In genomic region chrX:81377329-81377728, GRCh38 we compare ENCODE assay signal across 8 cellular contexts.
DNase-seq lines count a peak whose midpoint lies in the region; ATAC-seq and TF ChIP-seq lines count a peak whose summit lies in the region.

No MANE protein-coding gene starts in this region.

- in situ Hi-C loops in transverse colon (cut with MboI; ENCODE audit: low pct_ligation_motif_present in 1 of 4, low pct_unique_long_range_greater_than_20kb in 1 of 4, low sequenced_read_pairs in 3 of 4): loop anchor here in 2 of 4 donors (25.0 kb wide), 1 partner anchor 190 kb away; no protein-coding TSS in a partner anchor

- H3K4me3 ChIP-seq in transverse colon: no peak overlapping the region

- no peaks in the 10 kb centered on the region for H3K27me3 ChIP-seq in foreskin keratinocyte
- no peaks in the 10 kb centered on the region for H3K27me3 ChIP-seq in transverse colon

- WGBS in transverse colon (ENCODE audit: low coverage in 1 of 2), 2 donors: 15 to 29% methylated on average over 2 of the region's 2 CpGs

- no peak for TF ChIP-seq EP300 in transverse colon (IDR thresholded peaks at IDR 0.05; ENCODE audit: low read depth)

- no peak for TF ChIP-seq POLR2A in transverse colon (IDR thresholded peaks at IDR 0.05)

- DNase-seq in NOMO-1 treated with DMSO at 0.1 percent for 48 hours (lab: John Stamatoyannopoulos, UW; ENCODE audit: unreplicated experiment): peak; percentile 7
- DNase-seq in NOMO-1 treated with dmso at 0.1 percent for 144 hours (lab: John Stamatoyannopoulos, UW; ENCODE audit: unreplicated experiment): no peak
- DNase-seq in RKO (ENCODE audit: low spot score): peak; percentile 47
- DNase-seq in foreskin keratinocyte: peak in 1 of 2 donors; percentile 8
- no peak for DNase-seq in transverse colon
- DNase-seq in activated CD4-positive, alpha-beta T cell treated with anti-CD3 and anti-CD28 coated beads, Interleukin-2, amount 50 U/mL, for 48 hours: no peak
- DNase-seq in Right ventricle myocardium superior: no peak

- no peaks in the 10 kb centered on the region for H3K36me3 ChIP-seq in transverse colon

- H3K4me1 ChIP-seq in foreskin keratinocyte (no peaks in the 10 kb centered on the region), transverse colon (no peaks in the 10 kb centered on the region)

- ATAC-seq in foreskin keratinocyte: no peak
- ATAC-seq in Right ventricle myocardium superior (ENCODE audit: poor library complexity): no peak
- ATAC-seq in GM19035 (IDR thresholded peaks at IDR 0.05; ENCODE audit: unreplicated experiment): no peak

- TF ChIP-seq CTCF in foreskin keratinocyte (conservative IDR thresholded peaks at IDR 0.05) (peak; percentile 62), transverse colon (IDR thresholded peaks at IDR 0.05) (peak; percentile 35 to 55 (median 42))

- intact Hi-C loops in transverse colon (cut with DNase I; ENCODE audit: low total_unique reads) (no loop called here), Right ventricle myocardium superior (cut with DNase I) (no loop called here)

- H3K27ac ChIP-seq in foreskin keratinocyte: no peak overlapping the region
- no peak overlapping the region for H3K27ac ChIP-seq in transverse colon

- H3K9me3 ChIP-seq in transverse colon: no peaks in the 10 kb centered on the region

Comparison
In these comparisons a context has a peak if more than half of its experiments do, and no peak if none do; other contexts are left out.
1. DNase-seq: peak in NOMO-1 treated with DMSO at 0.1 percent for 48 hours (single experiment) and RKO (single experiment); none in NOMO-1 treated with dmso at 0.1 percent for 144 hours (single experiment), transverse colon (single experiment), activated CD4-positive, alpha-beta T cell treated with anti-CD3 and anti-CD28 coated beads, Interleukin-2, amount 50 U/mL, for 48 hours (0 of 2) and Right ventricle myocardium superior (single experiment).